12 cellular contexts compared by ENCODE assay signal in genomic region chr3:12228461-12228860, GRCh38.
"Had no signal": no experiment of that assay in that cellular context is flagged by ENCODE, and none has a peak within 500 bp of the region (broad histone marks: within the 10 kb centered on the region; RNA-seq: fewer than 3 reads in every experiment).

No MANE protein-coding gene starts in this region.

- H3K36me3 Mint-ChIP-seq: naive thymus-derived CD8-positive, alpha-beta T cell had no signal

- H3K27ac Mint-ChIP-seq: naive thymus-derived CD8-positive, alpha-beta T cell had no signal

- H3K4me3 Mint-ChIP-seq: naive thymus-derived CD8-positive, alpha-beta T cell had no signal

- H3K27me3 ChIP-seq: colonic mucosa, neutrophil had no signal

- ATAC-seq: left colon; left ventricle myocardium superior; mucosa of descending colon; naive thymus-derived CD8-positive, alpha-beta T cell had no signal

- H3K9me3 Mint-ChIP-seq: naive thymus-derived CD8-positive, alpha-beta T cell had no signal

- H3K4me1 ChIP-seq: colonic mucosa, foreskin keratinocyte, tibial artery had no signal

- H3K4me3 ChIP-seq: colonic mucosa, lung, mucosa of descending colon, tibial artery had no signal

- H3K36me3 ChIP-seq: colonic mucosa, neutrophil, tibial artery had no signal

- DNase-seq: colonic mucosa; dermis blood vessel endothelial cell; left colon; left ventricle myocardium superior; mucosa of descending colon; naive thymus-derived CD8-positive, alpha-beta T cell; stimulated activated CD4-positive, alpha-beta T cell treated with anti-CD3 and anti-CD28 coated beads, Interleukin-2, amount 100 ng/mL, for 24 hours; stimulated activated naive CD4-positive, alpha-beta T cell; tibial artery had no signal

- H3K9me3 ChIP-seq: colonic mucosa, mucosa of descending colon, neutrophil, tibial artery had no signal

- H3K27ac ChIP-seq: colonic mucosa, foreskin keratinocyte, tibial artery had no signal
